Comparison of ENCODE assay signal across 2 cellular contexts in genomic region chr5:72586788-72587530, GRCh38.
TF ChIP-seq lines count a peak whose summit lies in the region.

No MANE protein-coding gene starts in this region.

TF ChIP-seq in SK-N-SH, 30 proteins besides CTCF, POLR2A, EP300 and RAD21 (continued from another document):
- TF ChIP-seq IRF3 (IDR thresholded peaks at IDR 0.05; ENCODE audit: low read depth, low read length) = no peak
- no peak for TF ChIP-seq TAF1 (IDR thresholded peaks at IDR 0.05; ENCODE audit: borderline replicate concordance, low read depth, low read length)

TF ChIP-seq in SK-N-SH treated with all-trans-retinoic acid at 6 μM for 48 hours, 23 proteins besides CTCF, POLR2A, EP300 and RAD21 (continued from another document):
- TF ChIP-seq, protein P1, sequence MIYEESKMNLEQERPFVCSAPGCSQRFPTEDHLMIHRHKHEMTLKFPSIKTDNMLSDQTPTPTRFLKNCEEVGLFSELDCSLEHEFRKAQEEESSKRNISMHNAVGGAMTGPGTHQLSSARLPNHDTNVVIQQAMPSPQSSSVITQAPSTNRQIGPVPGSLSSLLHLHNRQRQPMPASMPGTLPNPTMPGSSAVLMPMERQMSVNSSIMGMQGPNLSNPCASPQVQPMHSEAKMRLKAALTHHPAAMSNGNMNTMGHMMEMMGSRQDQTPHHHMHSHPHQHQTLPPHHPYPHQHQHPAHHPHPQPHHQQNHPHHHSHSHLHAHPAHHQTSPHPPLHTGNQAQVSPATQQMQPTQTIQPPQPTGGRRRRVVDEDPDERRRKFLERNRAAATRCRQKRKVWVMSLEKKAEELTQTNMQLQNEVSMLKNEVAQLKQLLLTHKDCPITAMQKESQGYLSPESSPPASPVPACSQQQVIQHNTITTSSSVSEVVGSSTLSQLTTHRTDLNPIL (CRISPR knock-in tag; IDR thresholded peaks at IDR 0.05; ENCODE audit: low read depth) = no peak
- TF ChIP-seq CSDC2 (CRISPR knock-in tag; IDR thresholded peaks at IDR 0.05) (no peak), GLIS3 (CRISPR knock-in tag; IDR thresholded peaks at IDR 0.05) (no peak)
